Comparison of ENCODE assay signal across 11 cellular contexts in genomic region chr4:114005569-114006442, GRCh38. TPM values are rescaled to one million over a fixed set of nuclear protein-coding genes. Genes with fewer than 3 reads are reported as not detected.
DNase-seq lines count a peak whose midpoint lies in the region; ATAC-seq and TF ChIP-seq lines count a peak whose summit lies in the region.
"Had no signal": no experiment of that assay in that cellular context is flagged by ENCODE, and none has a peak within 500 bp of the region (broad histone marks: within the 10 kb centered on the region; RNA-seq: fewer than 3 reads in every experiment).

No MANE protein-coding gene starts in this region.

- H3K4me1 Mint-ChIP-seq in effector memory CD8-positive, alpha-beta T cell (ENCODE audit: low read depth in 2 of 2) = peaks cover 14 to 18% of the 10 kb centered on the region in 2 donors

- in situ Hi-C loops in Caki2 (cut with HindIII; ENCODE audit: low pct_unique_long_range_greater_than_20kb, low sequenced_read_pairs) = no loop called here
- in situ Hi-C loops in KBM-7 (cut with MboI; ENCODE audit: low pct_unique_long_range_greater_than_20kb, low sequenced_read_pairs) = no loop called here

- H3K27me3 ChIP-seq in lung (ENCODE audit: control insufficient read depth, insufficient read depth) = no peaks in the 10 kb centered on the region
- no peaks in the 10 kb centered on the region for H3K27me3 ChIP-seq in aorta (ENCODE audit: control insufficient read depth in 1 of 2, insufficient read depth in 2 of 2, low read length in 1 of 2)

- ATAC-seq in effector memory CD8-positive, alpha-beta T cell (replicated peaks) = peak; percentile 82
- peak; percentile 27 for ATAC-seq in lung (ENCODE audit: insufficient read depth, low FRiP score)
- ATAC-seq in GM21529 (IDR thresholded peaks at IDR 0.05; ENCODE audit: unreplicated experiment) = no peak
- ATAC-seq in aorta (ENCODE audit: low FRiP score) = no peak

- no peak for TF ChIP-seq CTCF in lung (IDR thresholded peaks at IDR 0.05; ENCODE audit: control extremely low read depth, extremely low read depth)

- DNase-seq in Caki2 (ENCODE audit: low read depth) (peak; percentile 21), RPMI7951 (ENCODE audit: low read depth) (peak; percentile 56), lung (ENCODE audit: low spot score) (no peak), aorta (no peak), KBM-7 (no peak)
- peak in 1 of 3 experiments; percentile 7 for DNase-seq in effector memory CD8-positive, alpha-beta T cell
- no peak for DNase-seq in activated effector memory CD4-positive, alpha-beta T cell treated with Interleukin-2 at 50 U/mL for 16 hours
- DNase-seq: activated CD8-positive, alpha-beta memory T cell treated with anti-CD3 and anti-CD28 coated beads, Interleukin-2, amount 50 U/mL, for 4 hours; nephron progenitor cell; T-helper 1 cell had no signal

- H3K4me1 ChIP-seq in lung (ENCODE audit: control insufficient read depth in 2 of 2, insufficient read depth in 2 of 2, low read length in 2 of 2) = no peaks in the 10 kb centered on the region
- no peaks in the 10 kb centered on the region for H3K4me1 ChIP-seq in aorta (ENCODE audit: control insufficient read depth in 1 of 2, insufficient read depth in 2 of 2, low read length in 2 of 2)

- H3K36me3 Mint-ChIP-seq in effector memory CD8-positive, alpha-beta T cell (ENCODE audit: insufficient read depth) = peaks cover 7% of the 10 kb centered on the region

- H3K4me3 Mint-ChIP-seq in effector memory CD8-positive, alpha-beta T cell = peak overlapping the region; percentile 30 to 69
- H3K4me3 Mint-ChIP-seq: nephron progenitor cell had no signal

- intact Hi-C loops in aorta (cut with DNase I) = no loop called here

- H3K27ac ChIP-seq in lung (ENCODE audit: low read depth in 1 of 2, low read length in 1 of 2) (no peak overlapping the region), aorta (ENCODE audit: low read depth in 1 of 2, low read length in 2 of 2) (no peak overlapping the region)

- no peaks in the 10 kb centered on the region for H3K9me3 Mint-ChIP-seq in effector memory CD8-positive, alpha-beta T cell

- H3K4me3 ChIP-seq in lung (no peak overlapping the region), aorta (ENCODE audit: low read length in 2 of 2) (no peak overlapping the region)

- peak overlapping the region in 1 of 2 donors; percentile 81 for H3K27ac Mint-ChIP-seq in effector memory CD8-positive, alpha-beta T cell
- H3K27ac Mint-ChIP-seq: nephron progenitor cell had no signal

- H3K36me3 ChIP-seq in lung (ENCODE audit: control insufficient read depth in 2 of 2, insufficient read depth in 2 of 2, low read length in 2 of 2) (no peaks in the 10 kb centered on the region), aorta (ENCODE audit: control insufficient read depth in 1 of 2, insufficient read depth in 2 of 2, low read length in 1 of 2) (no peaks in the 10 kb centered on the region)

- H3K27me3 Mint-ChIP-seq in effector memory CD8-positive, alpha-beta T cell = peaks cover 0 to 25% of the 10 kb centered on the region in 2 donors

- H3K9me3 ChIP-seq in lung (ENCODE audit: control insufficient read depth in 2 of 2, insufficient read depth in 1 of 2, low read length in 1 of 2) (no peaks in the 10 kb centered on the region), aorta (ENCODE audit: control insufficient read depth, low read length) (no peaks in the 10 kb centered on the region)

- 70 to 80% methylated on average over 4 of the region's 4 CpGs for WGBS in lung, 2 donors
- WGBS in aorta, 2 donors = 64 to 70% methylated on average over 4 of the region's 4 CpGs

RNA-seq across cellular contexts. Expression of gene ARSJ, which starts 26.4 kb away (rescaled TPM):
- 22.7 and 34.9 TPM in 2 replicates for total RNA-seq in Caki2 (2014; rRNA removed; shearing (Covaris generic); ENCODE audit: low replicate concordance)
- total RNA-seq in RPMI7951 (2014; rRNA removed; shearing (Covaris generic)) = 7.1 and 10.5 TPM in 2 replicates
- total RNA-seq in lung (10 to 100 TPM in 1 of 2 donors, 1 to 10 TPM in 1; 8.0 to 20.6 TPM), aorta (10 to 100 TPM; 13.5 to 42.4 TPM)
- polyA plus RNA-seq in lung (1 to 10 TPM; 2.3 to 5.1 TPM), aorta (1 to 10 TPM; 4.5 to 4.9 TPM)

Comparison
In these comparisons a context has a peak if more than half of its experiments do, and no peak if none do; other contexts are left out.
1. DNase-seq: peak in Caki2 (single experiment) and RPMI7951 (single experiment); none in lung (single experiment), aorta (0 of 2), KBM-7 (single experiment) and activated effector memory CD4-positive, alpha-beta T cell treated with Interleukin-2 at 50 U/mL for 16 hours (single experiment).
2. ATAC-seq: peak in effector memory CD8-positive, alpha-beta T cell (single experiment) and lung (single experiment); none in GM21529 (single experiment) and aorta (single experiment).